In the genomic region with DNA sequence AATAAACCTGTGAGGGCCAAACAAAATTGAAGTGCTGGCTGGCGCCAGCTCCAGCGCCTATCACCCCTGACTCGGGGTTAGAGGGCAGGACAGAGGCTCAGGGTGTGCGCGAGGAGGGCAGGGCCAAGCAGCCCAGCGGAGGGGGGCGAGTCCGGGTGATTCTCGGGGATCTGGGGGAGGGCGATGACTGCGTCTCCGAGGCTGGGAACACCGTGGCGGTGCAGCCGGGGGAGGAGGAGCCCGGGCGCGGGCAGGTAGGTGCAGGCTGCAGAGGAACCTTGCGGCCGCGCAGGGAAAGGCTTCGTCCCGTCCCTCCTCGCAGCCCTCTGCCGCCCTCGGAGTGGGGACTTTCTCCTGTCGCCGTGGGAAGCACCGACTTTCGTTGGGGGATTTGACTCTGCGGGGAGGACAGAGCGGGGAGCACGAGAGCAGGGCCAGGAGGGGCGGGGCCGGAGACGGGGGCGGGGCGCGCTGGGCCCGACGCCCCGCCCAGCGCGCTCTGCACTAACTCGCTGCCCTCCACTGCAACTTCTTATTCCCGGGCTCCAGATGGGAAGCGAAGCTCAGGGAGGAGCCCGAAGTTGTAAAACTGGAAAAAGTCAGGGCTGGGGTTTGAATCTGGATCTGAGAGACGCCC, we compare ENCODE assay signal across 9 cellular contexts. TPM values are rescaled to one million over a fixed set of nuclear protein-coding genes. Genes with fewer than 3 reads are reported as not detected.
DNase-seq lines count a peak whose midpoint lies in the region; ATAC-seq and TF ChIP-seq lines count a peak whose summit lies in the region.
"Had no signal": no experiment of that assay in that cellular context is flagged by ENCODE, and none has a peak within 500 bp of the region (broad histone marks: within the 10 kb centered on the region; RNA-seq: fewer than 3 reads in every experiment).

No MANE protein-coding gene starts in this region.

- H3K27me3 Mint-ChIP-seq in activated naive CD8-positive, alpha-beta T cell: no peaks in the 10 kb centered on the region

- intact Hi-C loops in left ventricle myocardium inferior (cut with micrococcal nuclease): no loop called here

- peaks cover 54% of the 10 kb centered on the region for H3K4me1 ChIP-seq in left ventricle myocardium inferior

- H3K4me1 Mint-ChIP-seq in activated naive CD8-positive, alpha-beta T cell (ENCODE audit: low read depth): peaks cover 68% of the 10 kb centered on the region

- DNase-seq in GM13976 (ENCODE audit: low spot score) (peak; percentile 90), SK-N-DZ (ENCODE audit: low spot score) (peak; percentile 51), left ventricle myocardium inferior (peak; percentile 59), skeletal muscle cell (ENCODE audit: low read depth) (no peak), NCI-H1436 treated with DMSO at 0.1 percent for 48 hours (lab: John Stamatoyannopoulos, UW) (no peak)

- no peaks in the 10 kb centered on the region for H3K36me3 ChIP-seq in left ventricle myocardium inferior

- H3K36me3 Mint-ChIP-seq in activated naive CD8-positive, alpha-beta T cell: no peaks in the 10 kb centered on the region

- H3K4me3 ChIP-seq in left ventricle myocardium inferior: peak overlapping the region; percentile 63
- H3K4me3 ChIP-seq in skeletal muscle cell (ENCODE audit: low read depth, low read length): peak overlapping the region; percentile 39

- no peaks in the 10 kb centered on the region for H3K9me3 Mint-ChIP-seq in activated naive CD8-positive, alpha-beta T cell (ENCODE audit: low read depth)

- no peak for TF ChIP-seq CTCF in GM13976 (IDR thresholded peaks at IDR 0.05; ENCODE audit: borderline replicate concordance, control extremely low read depth, extremely low read depth, insufficient read depth, missing control alignments)
- no peak for TF ChIP-seq CTCF in left ventricle myocardium inferior (IDR thresholded peaks at IDR 0.05; ENCODE audit: borderline replicate concordance)

- in situ Hi-C loops in GM13976 (cut with MboI; ENCODE audit: low sequenced_read_pairs, unreplicated experiment): no loop called here

- H3K4me3 Mint-ChIP-seq in activated naive CD8-positive, alpha-beta T cell: peak overlapping the region; percentile 84

- no peak overlapping the region for H3K27ac ChIP-seq in left ventricle myocardium inferior (replicated peaks)

- H3K9me3 ChIP-seq in left ventricle myocardium inferior (replicated peaks): no peaks in the 10 kb centered on the region

- peak; percentile 44 for ATAC-seq in HG03432 (IDR thresholded peaks at IDR 0.05; ENCODE audit: unreplicated experiment)
- ATAC-seq in HG03457 (IDR thresholded peaks at IDR 0.05; ENCODE audit: unreplicated experiment): no peak

- H3K27ac Mint-ChIP-seq in activated naive CD8-positive, alpha-beta T cell: peak overlapping the region; percentile 84

- peaks cover 8% of the 10 kb centered on the region for H3K27me3 ChIP-seq in left ventricle myocardium inferior (ENCODE audit: low read depth)

RNA-seq across cellular contexts. Expression of gene RGS14, which starts 5.3 kb away (rescaled TPM):
- 20.8 and 55.9 TPM in 2 replicates for polyA plus RNA-seq in SK-N-DZ (2014; cell fraction: cytosol; rRNA removed)
- 62.5 and 74.6 TPM in 2 replicates for polyA plus RNA-seq in SK-N-DZ (2014; cell fraction: nucleus; rRNA removed)
- 4.6 TPM for total RNA-seq in left ventricle myocardium inferior

RNA-seq across cellular contexts. Expression of gene LMAN2, which starts 11.5 kb away (rescaled TPM):
- 222 and 238 TPM in 2 replicates for polyA plus RNA-seq in SK-N-DZ (2014; cell fraction: cytosol; rRNA removed)
- 130 and 183 TPM in 2 replicates for polyA plus RNA-seq in SK-N-DZ (2014; cell fraction: nucleus; rRNA removed)
- total RNA-seq in left ventricle myocardium inferior: 60.0 TPM

RNA-seq across cellular contexts. Expression of gene SLC34A1, which starts 21.2 kb away (rescaled TPM):
- polyA plus RNA-seq in SK-N-DZ (2014; cell fraction: cytosol; rRNA removed): not detected in 2 replicates
- not detected in 2 replicates for polyA plus RNA-seq in SK-N-DZ (2014; cell fraction: nucleus; rRNA removed)
- not detected for total RNA-seq in left ventricle myocardium inferior
- total RNA-seq: dermis microvascular lymphatic vessel endothelial cell had no signal

RNA-seq across cellular contexts. Expression of gene PFN3, which starts 37.5 kb away (rescaled TPM):
- polyA plus RNA-seq in SK-N-DZ (2014; cell fraction: cytosol; rRNA removed): not detected in 2 replicates
- polyA plus RNA-seq in SK-N-DZ (2014; cell fraction: nucleus; rRNA removed): not detected in 2 replicates
- not detected for total RNA-seq in left ventricle myocardium inferior
- total RNA-seq: dermis microvascular lymphatic vessel endothelial cell had no signal

RNA-seq across cellular contexts. Expression of gene F12, which starts 46.4 kb away (rescaled TPM):
- 28.3 and 33.5 TPM in 2 replicates for polyA plus RNA-seq in SK-N-DZ (2014; cell fraction: cytosol; rRNA removed)
- polyA plus RNA-seq in SK-N-DZ (2014; cell fraction: nucleus; rRNA removed): 28.9 and 40.2 TPM in 2 replicates
- not detected for total RNA-seq in left ventricle myocardium inferior

Comparison
In these comparisons a context has a peak if more than half of its experiments do, and no peak if none do; other contexts are left out.
1. DNase-seq: peak in GM13976 (single experiment), SK-N-DZ (single experiment) and left ventricle myocardium inferior (single experiment); none in skeletal muscle cell (single experiment) and NCI-H1436 treated with DMSO at 0.1 percent for 48 hours (single experiment).